ENCODE assay signal across 33 cellular contexts in genomic region chr20:40008177-40008576, GRCh38.
A peak's percentile ranks its signal among the peaks of the same experiment; 100 is the strongest.
DNase-seq lines count a peak whose midpoint lies in the region; ATAC-seq, FAIRE-seq and TF ChIP-seq lines count a peak whose summit lies in the region.
"Had no signal": no experiment of that assay in that cellular context is flagged by ENCODE, and none has a peak within 500 bp of the region (broad histone marks: within the 10 kb centered on the region; RNA-seq: fewer than 3 reads in every experiment).

No MANE protein-coding gene starts in this region.

- H3K36me3 ChIP-seq in bronchial epithelial cell (ENCODE audit: control insufficient read depth, insufficient read depth, low read length), result no peaks in the 10 kb centered on the region
- no peaks in the 10 kb centered on the region for H3K36me3 ChIP-seq in gastroesophageal sphincter
- H3K36me3 ChIP-seq: BE2C, breast epithelium, heart right ventricle, WERI-Rb-1 had no signal

- H3K4me3 ChIP-seq in bronchial epithelial cell (ENCODE audit: low read depth, low read length), result no peak overlapping the region
- no peak overlapping the region for H3K4me3 ChIP-seq in gastroesophageal sphincter
- H3K4me3 ChIP-seq: breast epithelium, heart right ventricle, lung, psoas muscle had no signal

- H3K27ac ChIP-seq in gastroesophageal sphincter (no peak overlapping the region), substantia nigra (ENCODE audit: low read depth, low read length, poor library complexity, severe bottlenecking) (no peak overlapping the region)
- H3K27ac ChIP-seq: breast epithelium, heart right ventricle, psoas muscle, WERI-Rb-1 had no signal

- WGBS in gastroesophageal sphincter (ENCODE audit: low coverage in 1 of 2), 2 donors, result 51 to 93% methylated on average over 2 to 3 of the region's 3 CpGs

- no peak for TF ChIP-seq POLR2A in gastroesophageal sphincter (IDR thresholded peaks at IDR 0.05)

- no peaks in the 10 kb centered on the region for H3K4me1 ChIP-seq in gastroesophageal sphincter
- H3K4me1 ChIP-seq: BE2C, breast epithelium, heart right ventricle, psoas muscle had no signal

- TF ChIP-seq CTCF in bronchial epithelial cell (IDR thresholded peaks at IDR 0.05; ENCODE audit: insufficient read depth, low read length, severe bottlenecking), result no peak
- TF ChIP-seq CTCF in gastroesophageal sphincter (IDR thresholded peaks at IDR 0.05), result no peak

- FAIRE-seq in bronchial epithelial cell (lab: Jason Lieb, UNC), result peak; percentile 36
- FAIRE-seq: endothelial cell of umbilical vein, G401.6 had no signal

- ATAC-seq in left lobe of liver (peak; percentile 86), gastroesophageal sphincter (no peak), GM19035 (IDR thresholded peaks at IDR 0.05; ENCODE audit: unreplicated experiment) (no peak)
- ATAC-seq: activated CD8-positive, alpha-beta T cell treated with anti-CD3 and anti-CD28 coated beads, Interleukin-2, amount 10 ng/mL, durations not matched to agents 7 days and 5 days; CD8-positive, alpha-beta T cell; heart right ventricle; natural killer cell treated with Interleukin-12 subunit alpha and Interleukin-12 subunit beta and Interleukin-15 and Interleukin-18, amount 100 ng/mL, for 72 hours; Panc1 had no signal

- H3K27me3 ChIP-seq in bronchial epithelial cell (ENCODE audit: control insufficient read depth, insufficient read depth, low read length) (no peaks in the 10 kb centered on the region), gastroesophageal sphincter (no peaks in the 10 kb centered on the region)
- H3K27me3 ChIP-seq: BE2C, breast epithelium, heart right ventricle had no signal

- DNase-seq in EL, result peak; percentile 56
- DNase-seq in LoVo (ENCODE audit: low spot score), result peak; percentile 40
- DNase-seq in bronchial epithelial cell (ENCODE audit: low read depth), result peak; percentile 28
- DNase-seq in left lobe of liver (ENCODE audit: low spot score), result peak; percentile 69
- DNase-seq in substantia nigra (lab: John Stamatoyannopoulos, UW), result no peak
- no peak for DNase-seq in globus pallidus (ENCODE audit: low spot score)
- DNase-seq: activated CD4-positive, alpha-beta T cell treated with anti-CD3 and anti-CD28 coated beads for 4 hours; activated CD8-positive, alpha-beta T cell treated with anti-CD3 and anti-CD28 coated beads, Interleukin-2, amount 10 ng/mL, durations not matched to agents 7 days and 5 days; anterior cingulate cortex; BE2C; CD8-positive, alpha-beta T cell; heart right ventricle; MM.1S; NCI-H1417; NCI-H2029; NCI-H2227 treated with DMSO at 0.1 percent for 48 hours; NCI-H526 treated with DMSO at 0.1 percent for 48 hours; occipital lobe; SIG-M5; stimulated activated CD4-positive, alpha-beta T cell treated with anti-CD3 and anti-CD28 coated beads, Interleukin-4, amount 100 ng/mL, for 24 hours; SW 1271; T1000; trophoblast cell; WERI-Rb-1 had no signal

- no peak for TF ChIP-seq EP300 in gastroesophageal sphincter (IDR thresholded peaks at IDR 0.05)

- no peaks in the 10 kb centered on the region for H3K9me3 ChIP-seq in gastroesophageal sphincter
- H3K9me3 ChIP-seq: BE2C, breast epithelium, psoas muscle had no signal

Comparison
In these comparisons a context has a peak if more than half of its experiments do, and no peak if none do; other contexts are left out.
1. DNase-seq: peak in EL (single experiment), LoVo (single experiment), bronchial epithelial cell (single experiment) and left lobe of liver (single experiment); none in substantia nigra (0 of 49) and globus pallidus (single experiment).